In the genomic region with DNA sequence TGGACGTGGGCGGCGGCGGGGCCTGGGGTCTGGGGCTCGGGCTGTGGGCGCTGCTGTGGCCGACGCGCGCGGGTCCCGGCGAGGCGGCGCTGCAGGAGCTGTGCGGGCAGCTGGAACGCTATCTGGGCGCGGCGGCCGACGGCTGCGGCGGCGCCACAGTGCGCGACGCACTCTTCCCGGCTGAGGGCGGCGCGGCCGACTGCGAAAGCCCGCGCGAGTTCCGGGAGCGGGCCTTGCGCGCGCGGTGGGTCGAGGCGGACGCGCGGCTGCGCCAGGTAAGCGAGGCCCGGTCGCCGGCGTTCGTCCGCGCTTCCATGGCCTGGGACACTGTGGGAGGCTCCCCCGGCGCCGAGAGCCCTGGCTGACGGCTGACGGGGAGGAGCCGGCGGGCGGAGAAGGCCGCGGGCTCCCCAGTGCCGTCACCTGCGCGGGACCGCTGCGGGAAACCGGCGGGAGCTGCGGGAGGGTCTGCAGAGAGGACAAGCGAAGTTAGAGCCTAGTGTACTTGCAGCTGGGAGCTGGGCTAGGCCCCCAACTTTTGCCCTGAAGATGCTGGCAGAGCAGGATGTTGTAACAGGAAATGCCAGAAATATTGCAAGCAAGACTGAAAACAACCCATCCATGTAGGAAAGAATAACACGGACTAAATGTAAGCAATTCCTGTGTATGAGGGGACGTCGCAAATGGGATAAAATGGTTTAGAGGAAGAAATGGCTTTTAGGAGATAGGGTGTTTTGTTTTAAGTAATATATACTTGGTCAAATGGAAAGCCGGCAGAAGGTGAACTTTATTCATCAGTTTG, we compare ENCODE assay signal across 8 cellular contexts. TPM values are rescaled to one million over a fixed set of nuclear protein-coding genes. Genes with fewer than 3 reads are reported as not detected.
DNase-seq lines count a peak whose midpoint lies in the region; ATAC-seq and TF ChIP-seq lines count a peak whose summit lies in the region.

No MANE protein-coding gene starts in this region.

- DNase-seq in ELR (ENCODE audit: low read depth) (peak; percentile 62), Kasumi-1 (lab: John Stamatoyannopoulos, UW) (peak; percentile 55 to 56), mesothelial cell of epicardium (ENCODE audit: low spot score in 2 of 2, unreplicated experiment in 2 of 2) (peak; percentile 41 to 77), thoracic aorta (ENCODE audit: low spot score) (no peak), HPDE6-E6E7 (ENCODE audit: extremely low spot score) (no peak)
- DNase-seq in effector memory CD4-positive, alpha-beta T cell, result peak; percentile 4 to 13 (median 8)

- peak overlapping the region; percentile 81 for H3K4me3 ChIP-seq in effector memory CD4-positive, alpha-beta T cell (ENCODE audit: insufficient read depth, low read depth, low read length, poor library complexity, severe bottlenecking)
- H3K4me3 ChIP-seq in thoracic aorta, result peak overlapping the region; percentile 98

- H3K36me3 ChIP-seq in effector memory CD4-positive, alpha-beta T cell (ENCODE audit: control insufficient read depth, insufficient read depth, low read length), result peaks cover 17% of the 10 kb centered on the region
- no peaks in the 10 kb centered on the region for H3K36me3 ChIP-seq in thoracic aorta

- peak; percentile 20 for ATAC-seq in GM21723 (IDR thresholded peaks at IDR 0.05; ENCODE audit: unreplicated experiment)
- ATAC-seq in activated CD4-positive, CD25-positive, alpha-beta regulatory T cell treated with anti-CD3 and anti-CD28 coated beads, Interleukin-2, amount 50 U/mL, for 24 hours, result peak; percentile 6 to 13
- peak; percentile 48 for ATAC-seq in thoracic aorta (ENCODE audit: insufficient number of reproducible peaks, low FRiP score, low read depth)

- peak overlapping the region; percentile 81 for H3K4me3 Mint-ChIP-seq in mesothelial cell of epicardium

- H3K36me3 Mint-ChIP-seq in mesothelial cell of epicardium, result peaks cover 8% of the 10 kb centered on the region

- H3K4me1 ChIP-seq in effector memory CD4-positive, alpha-beta T cell (ENCODE audit: control insufficient read depth, insufficient read depth, low read length, poor library complexity, severe bottlenecking), result peaks cover 11% of the 10 kb centered on the region
- peaks cover 21 to 27% of the 10 kb centered on the region in 2 donors for H3K4me1 ChIP-seq in thoracic aorta (ENCODE audit: control insufficient read depth in 1 of 2, low read depth in 2 of 2)

- H3K9me3 ChIP-seq in effector memory CD4-positive, alpha-beta T cell (ENCODE audit: control insufficient read depth, low read length), result no peaks in the 10 kb centered on the region
- H3K9me3 ChIP-seq in thoracic aorta, result no peaks in the 10 kb centered on the region

- H3K27ac Mint-ChIP-seq in mesothelial cell of epicardium, result peak overlapping the region; percentile 96

- TF ChIP-seq CTCF in mesothelial cell of epicardium (IDR thresholded peaks at IDR 0.05; ENCODE audit: unreplicated experiment) (no peak), thoracic aorta (IDR thresholded peaks at IDR 0.05) (no peak)

- peak overlapping the region; percentile 99 for H3K27ac ChIP-seq in effector memory CD4-positive, alpha-beta T cell (ENCODE audit: insufficient read depth, low read length, poor library complexity, severe bottlenecking)
- H3K27ac ChIP-seq in thoracic aorta, result peak overlapping the region; percentile 99

- H3K27me3 ChIP-seq in effector memory CD4-positive, alpha-beta T cell (replicated peaks; ENCODE audit: control insufficient read depth, insufficient read depth, low read length, poor library complexity, severe bottlenecking), result no peaks in the 10 kb centered on the region
- no peaks in the 10 kb centered on the region for H3K27me3 ChIP-seq in thoracic aorta (replicated peaks; ENCODE audit: insufficient read depth)

- H3K9me3 Mint-ChIP-seq in mesothelial cell of epicardium, result no peaks in the 10 kb centered on the region

- peaks cover 17% of the 10 kb centered on the region for H3K4me1 Mint-ChIP-seq in mesothelial cell of epicardium

- H3K27me3 Mint-ChIP-seq in mesothelial cell of epicardium (ENCODE audit: low read depth), result no peaks in the 10 kb centered on the region

RNA-seq across cellular contexts. Expression of a gene that starts 0.8 kb away (rescaled TPM):
- 8.8 to 9.4 TPM (median 9.3 TPM) in 3 replicates for total RNA-seq in mesothelial cell of epicardium
- total RNA-seq in thoracic aorta, result 1 to 10 TPM; 8.1 to 9.9 TPM

RNA-seq across cellular contexts. Expression of a gene that starts 4.4 kb away (rescaled TPM):
- total RNA-seq in mesothelial cell of epicardium, result not detected in 3 replicates
- not detected for total RNA-seq in thoracic aorta

Comparison
In these comparisons a context has a peak if more than half of its experiments do, and no peak if none do; other contexts are left out.
1. DNase-seq: peak in ELR (single experiment), Kasumi-1 (2 of 2), effector memory CD4-positive, alpha-beta T cell (3 of 3) and mesothelial cell of epicardium (2 of 2); none in thoracic aorta (single experiment) and HPDE6-E6E7 (single experiment).
2. Peak in every context shown above with its lines, with median percentiles within 50 percentile points of each other: ATAC-seq.